In the genomic region with DNA sequence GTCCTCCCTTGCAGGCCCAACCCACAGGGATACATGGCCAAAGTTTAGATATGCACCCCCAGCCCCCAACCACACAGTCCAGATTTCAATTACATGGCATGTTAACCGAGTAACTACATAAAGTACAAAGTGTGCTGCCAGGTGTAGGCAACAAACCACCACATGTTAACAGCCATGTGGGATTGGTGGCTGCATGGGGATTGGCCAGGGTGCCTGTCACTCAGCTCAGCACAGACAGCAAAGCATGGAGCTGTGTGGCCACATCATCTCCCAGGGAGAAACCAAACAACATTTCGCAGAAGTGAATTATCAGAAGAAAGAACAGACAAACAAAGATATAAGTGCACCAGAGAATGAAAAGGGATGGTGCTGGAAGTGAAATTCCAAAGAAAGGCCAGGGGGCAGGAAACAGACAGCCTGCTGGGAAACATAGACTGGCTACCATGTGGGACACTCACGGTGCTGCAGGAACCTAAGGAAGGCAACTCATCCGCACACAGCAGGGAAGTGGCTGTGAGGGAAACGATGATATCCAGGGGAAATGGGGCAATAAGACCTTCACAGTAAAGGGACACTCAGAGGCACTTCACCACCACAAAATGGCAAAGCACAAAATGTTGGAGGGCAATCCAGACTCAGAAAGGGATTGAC, we compare ENCODE assay signal across 16 cellular contexts.
"Had no signal": no experiment of that assay in that cellular context is flagged by ENCODE, and none has a peak within 500 bp of the region (broad histone marks: within the 10 kb centered on the region; RNA-seq: fewer than 3 reads in every experiment).

No MANE protein-coding gene starts in this region.

- H3K4me2 ChIP-seq: hepatocyte had no signal

- H3K4me1 ChIP-seq: gastroesophageal sphincter, right atrium auricular region, transverse colon had no signal

- DNase-seq: activated CD8-positive, alpha-beta memory T cell treated with anti-CD3 and anti-CD28 coated beads, Interleukin-2, amount 50 U/mL, for 48 hours; activated CD8-positive, alpha-beta T cell treated with anti-CD3 and anti-CD28 coated beads, Interleukin-2, amount 10 ng/mL, durations not matched to agents 7 days and 5 days; activated naive CD4-positive, alpha-beta T cell treated with anti-CD3 and anti-CD28 coated beads, Interleukin-2, amount 10 ng/mL, durations not matched to agents 7 days and 5 days; central memory CD4-positive, alpha-beta T cell; effector memory CD8-positive, alpha-beta T cell; kidney; small intestine; substantia nigra; T1000; transverse colon had no signal

- H3K9me3 Mint-ChIP-seq: stimulated activated effector memory CD8-positive, alpha-beta T cell treated with anti-CD3 and anti-CD28 coated beads, Interleukin-12 subunit alpha, Interleukin-12 subunit beta, amount 100 ng/mL, for 72 hours had no signal

- H3K4me3 Mint-ChIP-seq: activated CD8-positive, alpha-beta T cell treated with anti-CD3 and anti-CD28 coated beads, Interleukin-2, amount 10 ng/mL, durations not matched to agents 7 days and 5 days; activated naive CD4-positive, alpha-beta T cell treated with anti-CD3 and anti-CD28 coated beads, Interleukin-2, amount 10 ng/mL, durations not matched to agents 7 days and 5 days; dendritic cell treated with granulocyte-macrophage colony-stimulating factor and Interleukin-4, amounts not matched to agents 40 ng/mL and 50 ng/mL, for 4 days; effector memory CD8-positive, alpha-beta T cell; mesothelial cell of epicardium; stimulated activated effector memory CD8-positive, alpha-beta T cell treated with anti-CD3 and anti-CD28 coated beads, Interleukin-12 subunit alpha, Interleukin-12 subunit beta, amount 100 ng/mL, for 72 hours had no signal

- H3K9me3 ChIP-seq: gastroesophageal sphincter, right atrium auricular region, transverse colon had no signal

- H3K27ac ChIP-seq: gastroesophageal sphincter, hepatocyte, right atrium auricular region, transverse colon had no signal

- H3K36me3 Mint-ChIP-seq: activated naive CD4-positive, alpha-beta T cell treated with anti-CD3 and anti-CD28 coated beads, Interleukin-2, amount 10 ng/mL, durations not matched to agents 7 days and 5 days; mesothelial cell of epicardium; stimulated activated effector memory CD8-positive, alpha-beta T cell treated with anti-CD3 and anti-CD28 coated beads, Interleukin-12 subunit alpha, Interleukin-12 subunit beta, amount 100 ng/mL, for 72 hours had no signal

- H2AFZ ChIP-seq: hepatocyte had no signal

- H3K27me3 ChIP-seq: gastroesophageal sphincter, hepatocyte, right atrium auricular region, transverse colon had no signal

- H3K4me1 Mint-ChIP-seq: activated naive CD4-positive, alpha-beta T cell treated with anti-CD3 and anti-CD28 coated beads, Interleukin-2, amount 10 ng/mL, durations not matched to agents 7 days and 5 days; mesothelial cell of epicardium; stimulated activated effector memory CD8-positive, alpha-beta T cell treated with anti-CD3 and anti-CD28 coated beads, Interleukin-12 subunit alpha, Interleukin-12 subunit beta, amount 100 ng/mL, for 72 hours had no signal

- H3K27ac Mint-ChIP-seq: activated CD8-positive, alpha-beta T cell treated with anti-CD3 and anti-CD28 coated beads, Interleukin-2, amount 10 ng/mL, durations not matched to agents 7 days and 5 days; activated naive CD4-positive, alpha-beta T cell treated with anti-CD3 and anti-CD28 coated beads, Interleukin-2, amount 10 ng/mL, durations not matched to agents 7 days and 5 days; dendritic cell treated with granulocyte-macrophage colony-stimulating factor and Interleukin-4, amounts not matched to agents 40 ng/mL and 50 ng/mL, for 4 days; effector memory CD8-positive, alpha-beta T cell; mesothelial cell of epicardium; stimulated activated effector memory CD8-positive, alpha-beta T cell treated with anti-CD3 and anti-CD28 coated beads, Interleukin-12 subunit alpha, Interleukin-12 subunit beta, amount 100 ng/mL, for 72 hours had no signal

- H3K4me3 ChIP-seq: gastroesophageal sphincter, hepatocyte, right atrium auricular region, transverse colon had no signal

- H3K36me3 ChIP-seq: gastroesophageal sphincter, right atrium auricular region, transverse colon had no signal

- ATAC-seq: activated CD8-positive, alpha-beta T cell treated with anti-CD3 and anti-CD28 coated beads, Interleukin-2, amount 10 ng/mL, durations not matched to agents 7 days and 5 days; effector memory CD8-positive, alpha-beta T cell; gastroesophageal sphincter; stimulated activated effector memory CD8-positive, alpha-beta T cell treated with anti-CD3 and anti-CD28 coated beads, Interleukin-12 subunit alpha, Interleukin-12 subunit beta, amount 100 ng/mL, for 72 hours had no signal

- H3K79me2 ChIP-seq: hepatocyte had no signal

- H3K27me3 Mint-ChIP-seq: activated naive CD4-positive, alpha-beta T cell treated with anti-CD3 and anti-CD28 coated beads, Interleukin-2, amount 10 ng/mL, durations not matched to agents 7 days and 5 days; dendritic cell treated with granulocyte-macrophage colony-stimulating factor and Interleukin-4, amounts not matched to agents 40 ng/mL and 50 ng/mL, for 4 days had no signal
